38 cellular contexts compared by ENCODE assay signal in the genomic region with DNA sequence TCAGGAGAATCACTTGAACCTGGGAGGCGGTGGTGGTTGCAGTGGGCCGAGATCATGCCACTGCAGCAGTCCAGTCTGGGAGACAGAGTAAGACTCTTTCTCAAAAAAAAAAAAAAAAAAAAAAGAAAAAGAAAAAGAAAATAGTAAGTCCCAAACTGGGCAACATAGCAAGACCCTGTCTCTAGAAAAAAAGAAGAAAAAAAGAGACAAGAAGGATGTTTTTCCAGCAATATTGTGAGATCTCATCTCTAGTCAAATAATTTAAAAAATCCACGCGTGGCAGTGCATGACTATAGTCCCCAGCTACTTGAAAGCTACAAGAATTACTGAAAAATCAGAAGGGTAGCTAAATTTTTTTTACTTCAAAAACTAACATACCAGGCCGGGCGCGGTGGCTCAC. TPM values are rescaled to one million over a fixed set of nuclear protein-coding genes. Genes with fewer than 3 reads are reported as not detected.
"Had no signal": no experiment of that assay in that cellular context is flagged by ENCODE, and none has a peak within 500 bp of the region (broad histone marks: within the 10 kb centered on the region; RNA-seq: fewer than 3 reads in every experiment).

No MANE protein-coding gene starts in this region.

- H3K9me3 ChIP-seq: MG63 had no signal

- H3K27me3 ChIP-seq: MG63 had no signal

- DNase-seq: Karpas-422, Kasumi-1, MG63, MM.1S, MV-4-11, NCI-H1048, NCI-H1092, NCI-H1092 treated with DMSO at 0.1 percent for 48 hours, NCI-H1105, NCI-H1105 treated with DMSO at 0.1 percent for 48 hours, NCI-H1417, NCI-H1417 treated with DMSO at 0.1 percent for 48 hours, NCI-H1436, NCI-H1436 treated with DMSO at 0.1 percent for 48 hours, NCI-H146, NCI-H1694, NCI-H1694 treated with DMSO at 0.1 percent for 48 hours, NCI-H187, NCI-H187 treated with DMSO at 0.1 percent for 48 hours, NCI-H1930, NCI-H2029, NCI-H2029 treated with DMSO at 0.1 percent for 48 hours, NCI-H2081, NCI-H2081 treated with DMSO at 0.1 percent for 48 hours, NCI-H2107, NCI-H2171, NCI-H2171 treated with DMSO at 0.1 percent for 48 hours, NCI-H2227 treated with DMSO at 0.1 percent for 48 hours, NCI-H226, NCI-H345, NCI-H446, NCI-H446 treated with DMSO at 0.1 percent for 48 hours, NCI-H510A, NCI-H510A treated with DMSO at 0.1 percent for 48 hours, NCI-H524 had no signal

- H3K4me3 ChIP-seq: MG63 had no signal

- H3K36me3 ChIP-seq: MG63 had no signal

RNA-seq across cellular contexts. Expression of a gene that starts 8.0 kb away (rescaled TPM):
- total RNA-seq: LHCN-M2, MCF 10A, NCI-H460 had no signal
